In the genomic region with DNA sequence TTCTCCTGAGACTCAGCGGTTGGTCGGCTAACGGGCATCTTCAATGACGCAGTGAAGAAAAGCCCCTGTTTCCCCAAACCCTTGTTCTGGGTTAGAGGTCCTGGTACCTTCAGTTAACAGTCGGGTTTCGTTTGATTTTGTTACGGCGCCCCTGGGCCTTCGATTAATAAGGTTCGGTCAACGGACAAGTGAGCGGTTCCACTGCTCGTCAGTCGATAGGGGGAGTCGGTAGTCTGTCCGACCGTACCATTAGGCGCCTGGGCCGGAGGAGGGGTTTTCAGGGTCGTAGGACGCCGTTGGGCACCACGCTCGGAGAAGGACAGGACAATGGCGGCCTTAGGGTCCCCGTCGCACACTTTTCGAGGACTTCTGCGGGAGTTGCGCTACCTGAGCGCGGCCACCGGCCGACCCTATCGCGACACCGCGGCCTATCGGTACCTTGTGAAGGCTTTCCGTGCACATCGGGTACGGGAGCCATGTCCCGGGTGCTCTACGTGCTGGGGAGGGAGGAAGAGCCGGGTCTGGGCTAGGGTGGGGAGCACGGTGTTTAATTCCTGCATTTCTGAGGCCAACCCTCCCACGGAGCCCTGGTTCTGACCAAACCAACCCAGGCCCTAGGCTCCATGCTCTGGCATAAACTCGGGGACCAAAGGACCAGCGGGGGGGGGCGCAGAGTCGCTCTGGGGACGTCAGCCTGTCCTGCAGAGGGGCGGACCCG, we compare ENCODE assay signal across 1 cellular context.
TF ChIP-seq lines count a peak whose summit lies in the region.

Gene FMC1, plus strand, starts transcription at position 280 of the 718 bp plus-strand sequence. Its CDS starts 48 bp downstream, at position 328.

TF ChIP-seq in SK-N-SH treated with all-trans-retinoic acid at 6 μM for 48 hours, 23 proteins besides CTCF, POLR2A, EP300 and RAD21 (continued from another document):
- peak; percentile 91; the same call in 1 of the 2 replicates for TF ChIP-seq PATZ1 (CRISPR knock-in tag; IDR thresholded peaks at IDR 0.05; ENCODE audit: borderline replicate concordance)
